Comparison of ENCODE assay signal across 8 cellular contexts in genomic region chr1:198929961-198930599, GRCh38.
DNase-seq lines count a peak whose midpoint lies in the region; ATAC-seq and TF ChIP-seq lines count a peak whose summit lies in the region.

No MANE protein-coding gene starts in this region.

- intact Hi-C loops in PC-3 (cut with micrococcal nuclease) (no loop called here), natural killer cell (cut with micrococcal nuclease) (loop anchor here (10.0 kb wide), 3 partner anchors 45 to 765 kb away; no protein-coding TSS in a partner anchor)
- intact Hi-C loops in dendritic cell treated with granulocyte-macrophage colony-stimulating factor and Interleukin-4, amounts not matched to agents 40 ng/mL and 50 ng/mL, for 4 days (cut with micrococcal nuclease), result no loop called here

- no peaks in the 10 kb centered on the region for H3K27me3 ChIP-seq in PC-3 (ENCODE audit: low read length)

- peaks cover 43% of the 10 kb centered on the region for H3K4me1 ChIP-seq in PC-3 (ENCODE audit: insufficient read depth, low read length)

- H3K36me3 ChIP-seq in PC-3 (ENCODE audit: low read depth, low read length), result no peaks in the 10 kb centered on the region; the same call in 1 of the 2 replicates

- CTCF ChIA-PET in AG04449 (lab: Yijun Ruan, JAX) (interaction anchor here (1.0 kb wide), 1 partner anchor 15 kb away, joined by 3 read pairs; no protein-coding TSS in a partner anchor), PC-3 (lab: Charles Lee) (no interaction called here)

- H3F3A ChIP-seq in PC-3 (ENCODE audit: low read length, unreplicated experiment), result no peaks in the 10 kb centered on the region

- peak overlapping the region; percentile 34 for H3K4me3 ChIP-seq in AG04449 (ENCODE audit: low read depth, low read length)
- 0 out of 2 replicates have a peak overlapping the region, but pooled peaks have one; percentile 10 for H3K4me3 ChIP-seq in PC-3 (ENCODE audit: low read length)

- DNase-seq in AG04449 (ENCODE audit: low read depth, low spot score) (no peak), PC-3 (no peak), natural killer cell (no peak), middle frontal gyrus (ENCODE audit: extremely low spot score, low spot score) (no peak), NCI-H146 treated with DMSO at 0.1 percent for 48 hours (lab: John Stamatoyannopoulos, UW; ENCODE audit: unreplicated experiment) (no peak)

- POLR2A ChIA-PET in AG04449 (lab: Yijun Ruan, JAX), result no interaction called here
- POLR2A ChIA-PET in PC-3 (lab: Charles Lee; ENCODE audit: unreplicated experiment), result no interaction called here

- peaks cover 91% of the 10 kb centered on the region for H3K79me2 ChIP-seq in PC-3 (ENCODE audit: low read length)

- peak overlapping the region; percentile 66 for H3K4me3 Mint-ChIP-seq in dendritic cell treated with granulocyte-macrophage colony-stimulating factor and Interleukin-4, amounts not matched to agents 40 ng/mL and 50 ng/mL, for 4 days
- peak overlapping the region; percentile 87 for H3K4me3 Mint-ChIP-seq in natural killer cell

- TF ChIP-seq CTCF in AG04449 (IDR thresholded peaks at IDR 0.05; ENCODE audit: insufficient read depth, low read length, missing control alignments) (no peak), PC-3 (conservative IDR thresholded peaks at IDR 0.05; ENCODE audit: low read depth, low read length) (no peak), natural killer cell (IDR thresholded peaks at IDR 0.05) (no peak)

- no peaks in the 10 kb centered on the region for H3K27me3 Mint-ChIP-seq in dendritic cell treated with granulocyte-macrophage colony-stimulating factor and Interleukin-4, amounts not matched to agents 40 ng/mL and 50 ng/mL, for 4 days
- no peaks in the 10 kb centered on the region for H3K27me3 Mint-ChIP-seq in natural killer cell (ENCODE audit: low read depth in 2 of 2)

- peaks cover 6% of the 10 kb centered on the region for H3K4me1 Mint-ChIP-seq in dendritic cell treated with granulocyte-macrophage colony-stimulating factor and Interleukin-4, amounts not matched to agents 40 ng/mL and 50 ng/mL, for 4 days (ENCODE audit: low read depth)
- H3K4me1 Mint-ChIP-seq in natural killer cell, result peaks cover 50 to 56% of the 10 kb centered on the region in 2 donors

- BruUV-seq in PC-3 (replicated peaks; lab: Mats Ljungman, UMichigan), result no TSS peak

- H2AFZ ChIP-seq in PC-3 (ENCODE audit: low read length), result 0 out of 2 replicates have a peak overlapping the region, but pooled peaks have one; percentile 5

- ATAC-seq in GM18873 (IDR thresholded peaks at IDR 0.05; ENCODE audit: low FRiP score, unreplicated experiment) (peak; percentile 58), HG03108 (IDR thresholded peaks at IDR 0.05; ENCODE audit: unreplicated experiment) (peak; percentile 44), PC-3 (no peak), natural killer cell (peak; percentile 43 to 46 (median 45))

- H3K9me2 ChIP-seq in PC-3 (replicated peaks; ENCODE audit: low read length), result no peaks in the 10 kb centered on the region

- no peak overlapping the region for H3K27ac ChIP-seq in PC-3 (ENCODE audit: low read length)

- no peaks in the 10 kb centered on the region for H4K20me1 ChIP-seq in PC-3 (ENCODE audit: low read length)

- peak overlapping the region; percentile 5; the same call in 1 of the 2 replicates for H3K9ac ChIP-seq in PC-3 (ENCODE audit: low read length)

- H3K36me3 Mint-ChIP-seq in dendritic cell treated with granulocyte-macrophage colony-stimulating factor and Interleukin-4, amounts not matched to agents 40 ng/mL and 50 ng/mL, for 4 days (ENCODE audit: low read depth), result no peaks in the 10 kb centered on the region
- H3K36me3 Mint-ChIP-seq in natural killer cell, result no peaks in the 10 kb centered on the region

- H3K27ac Mint-ChIP-seq in dendritic cell treated with granulocyte-macrophage colony-stimulating factor and Interleukin-4, amounts not matched to agents 40 ng/mL and 50 ng/mL, for 4 days, result peak overlapping the region; percentile 90
- H3K27ac Mint-ChIP-seq in natural killer cell, result peak overlapping the region; percentile 89 to 90

- no peaks in the 10 kb centered on the region for H3K9me3 ChIP-seq in PC-3 (ENCODE audit: low read length)

- H3K4me2 ChIP-seq in PC-3 (ENCODE audit: low read length), result peak overlapping the region; percentile 54

- no peaks in the 10 kb centered on the region for H3K9me3 Mint-ChIP-seq in dendritic cell treated with granulocyte-macrophage colony-stimulating factor and Interleukin-4, amounts not matched to agents 40 ng/mL and 50 ng/mL, for 4 days
- no peaks in the 10 kb centered on the region for H3K9me3 Mint-ChIP-seq in natural killer cell
